In the genomic region with DNA sequence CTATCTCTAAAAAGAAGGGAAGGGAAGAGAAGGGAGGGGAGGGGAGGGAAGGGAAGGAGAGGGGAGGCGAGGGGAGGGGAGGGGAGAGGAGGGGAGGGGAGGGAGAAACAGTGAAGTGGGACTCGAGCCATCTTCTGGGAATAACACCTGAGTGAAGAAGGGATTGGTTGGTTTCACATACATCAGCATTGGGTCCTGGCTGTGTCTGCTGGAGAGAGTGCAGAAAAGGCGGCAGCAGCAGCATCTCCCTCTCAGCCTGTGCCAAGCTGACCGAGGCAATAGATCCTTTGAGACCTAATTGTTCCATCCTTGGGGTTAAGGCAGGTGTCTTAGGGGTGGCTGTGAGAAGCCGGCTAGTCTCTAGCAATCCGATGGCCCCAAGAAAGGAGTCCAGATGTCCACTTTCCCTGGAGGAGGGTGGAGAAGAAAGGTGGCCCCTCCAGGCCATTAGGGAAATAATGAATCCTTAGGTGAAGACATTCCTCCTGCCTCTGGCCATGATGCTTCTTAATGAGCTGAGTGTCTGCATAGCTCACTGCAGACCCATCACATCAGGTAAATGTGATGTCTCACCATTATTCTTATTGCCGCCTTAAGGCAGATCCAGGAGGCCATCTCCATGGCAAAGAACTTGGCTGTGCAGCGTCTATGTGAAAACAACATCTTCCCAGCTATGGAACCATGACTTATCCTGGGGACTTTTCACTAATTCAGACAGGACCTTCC, we compare ENCODE assay signal across 19 cellular contexts.
DNase-seq lines count a peak whose midpoint lies in the region; ATAC-seq and TF ChIP-seq lines count a peak whose summit lies in the region.
"Had no signal": no experiment of that assay in that cellular context is flagged by ENCODE, and none has a peak within 500 bp of the region (broad histone marks: within the 10 kb centered on the region; RNA-seq: fewer than 3 reads in every experiment).

No MANE protein-coding gene starts in this region.

- H3K4me1 Mint-ChIP-seq in GM23338 = peaks cover 9% of the 10 kb centered on the region; the same call in 1 of the 3 replicates

- no peak overlapping the region for H3K9ac ChIP-seq in fibroblast of lung (ENCODE audit: insufficient read depth, low read length)

- DNase-seq in right atrium auricular region (ENCODE audit: low spot score) (no peak), left cardiac atrium (no peak), fibroblast of lung (ENCODE audit: low read depth in 2 of 2) (no peak), osteoblast (ENCODE audit: insufficient read length, low spot score, missing footprints) (no peak), uterus (no peak), GM23338 (ENCODE audit: low spot score) (no peak)
- DNase-seq: activated CD4-positive, alpha-beta memory T cell treated with anti-CD3 and anti-CD28 coated beads for 36 hours; activated CD8-positive, alpha-beta memory T cell treated with anti-CD3 and anti-CD28 coated beads, Interleukin-2, amount 50 U/mL, for 4 hours; CD8-positive, alpha-beta memory T cell; NCI-H1417; NCI-H82 had no signal

- H2AFZ ChIP-seq in fibroblast of lung (ENCODE audit: low read length) (no peak overlapping the region), osteoblast (ENCODE audit: low read length) (no peak overlapping the region), GM23338 (no peak overlapping the region)

- H3K27ac ChIP-seq in right atrium auricular region (peak overlapping the region; percentile 77 to 89), fibroblast of lung (ENCODE audit: insufficient read depth, low read length) (peak overlapping the region; percentile 19), osteoblast (ENCODE audit: low read depth, low read length) (peak overlapping the region; percentile 100), uterus (peak overlapping the region; percentile 97 to 98), GM23338 (ENCODE audit: low read depth) (no peak overlapping the region)
- H3K27ac ChIP-seq: cardiac muscle cell had no signal

- H3K4me1 ChIP-seq in right atrium auricular region (peaks cover 0 to 36% of the 10 kb centered on the region in 2 donors), fibroblast of lung (ENCODE audit: control insufficient read depth, extremely low read depth, insufficient read depth, low read length) (peaks cover 26% of the 10 kb centered on the region), osteoblast (ENCODE audit: insufficient read depth, low read length) (peaks cover 52% of the 10 kb centered on the region), uterus (peaks cover 0 to 12% of the 10 kb centered on the region in 2 donors), GM23338 (ENCODE audit: insufficient read depth) (no peaks in the 10 kb centered on the region)

- no peak for TF ChIP-seq POLR2A in uterus (IDR thresholded peaks at IDR 0.05)

- H3K27ac Mint-ChIP-seq in GM23338 = no peak overlapping the region
- H3K27ac Mint-ChIP-seq: activated CD4-positive, alpha-beta memory T cell treated with anti-CD3 and anti-CD28 coated beads for 36 hours; activated naive CD4-positive, alpha-beta T cell treated with anti-CD3 and anti-CD28 coated beads, Interleukin-2, amount 50 U/mL, for 72 hours; CD8-positive, alpha-beta memory T cell; stimulated activated naive CD8-positive, alpha-beta T cell treated with anti-CD3 and anti-CD28 coated beads, Interleukin-15, Interleukin-2, amounts not matched to agents 100 ng/mL and 50 ng/mL, for 24 hours had no signal

- TF ChIP-seq CTCF in right atrium auricular region (IDR thresholded peaks at IDR 0.05) (no peak), fibroblast of lung (conservative IDR thresholded peaks at IDR 0.05 in 1 of 2, IDR thresholded peaks at IDR 0.05 in 1 of 2; ENCODE audit: low read depth in 1 of 2, low read length in 2 of 2) (no peak), osteoblast (IDR thresholded peaks at IDR 0.05; ENCODE audit: extremely low read depth, low read depth, low read length) (no peak), uterus (IDR thresholded peaks at IDR 0.05) (no peak), GM23338 (conservative IDR thresholded peaks at IDR 0.05; ENCODE audit: low read depth in 2 of 2) (no peak)

- H3K9me2 ChIP-seq in GM23338 (ENCODE audit: insufficient read depth) = no peaks in the 10 kb centered on the region

- H3K36me3 ChIP-seq in right atrium auricular region = no peaks in the 10 kb centered on the region
- H3K36me3 ChIP-seq in fibroblast of lung (ENCODE audit: control insufficient read depth, insufficient read depth, low read length) = no peaks in the 10 kb centered on the region
- H3K36me3 ChIP-seq in osteoblast (ENCODE audit: insufficient read depth, low read length) = no peaks in the 10 kb centered on the region
- no peaks in the 10 kb centered on the region for H3K36me3 ChIP-seq in uterus
- H3K36me3 ChIP-seq in GM23338 (ENCODE audit: insufficient read depth) = no peaks in the 10 kb centered on the region
- H3K36me3 ChIP-seq: cardiac muscle cell had no signal

- intact Hi-C loops in left cardiac atrium (cut with DNase I) = no loop called here
- intact Hi-C loops in uterus (cut with DNase I; ENCODE audit: low total_unique reads) = no loop called here

- H3K9me3 ChIP-seq in right atrium auricular region (no peaks in the 10 kb centered on the region), fibroblast of lung (ENCODE audit: control insufficient read depth, insufficient read depth, low read depth, low read length) (no peaks in the 10 kb centered on the region), osteoblast (ENCODE audit: low read depth, low read length) (no peaks in the 10 kb centered on the region), uterus (no peaks in the 10 kb centered on the region)
- H3K9me3 ChIP-seq: A549 had no signal

- H3K4me2 ChIP-seq in fibroblast of lung (ENCODE audit: extremely low read depth, insufficient read depth, low read length) = no peak overlapping the region
- no peak overlapping the region for H3K4me2 ChIP-seq in osteoblast (ENCODE audit: insufficient read depth, low read length)
- H3K4me2 ChIP-seq in GM23338 = no peak overlapping the region
- H3K4me2 ChIP-seq: A549 had no signal

- H3K27me3 ChIP-seq in right atrium auricular region (no peaks in the 10 kb centered on the region), fibroblast of lung (ENCODE audit: control insufficient read depth, insufficient read depth, low read length) (no peaks in the 10 kb centered on the region), osteoblast (ENCODE audit: insufficient read depth, low read length) (no peaks in the 10 kb centered on the region), uterus (no peaks in the 10 kb centered on the region), GM23338 (ENCODE audit: insufficient read depth) (no peaks in the 10 kb centered on the region)
- H3K27me3 ChIP-seq: cardiac muscle cell had no signal

- peaks cover 6% of the 10 kb centered on the region for H3K27me3 Mint-ChIP-seq in GM23338 (ENCODE audit: insufficient read depth, low read depth, poor library complexity)
- H3K27me3 Mint-ChIP-seq: activated CD4-positive, alpha-beta memory T cell treated with anti-CD3 and anti-CD28 coated beads for 36 hours; CD8-positive, alpha-beta memory T cell; stimulated activated naive CD8-positive, alpha-beta T cell treated with anti-CD3 and anti-CD28 coated beads, Interleukin-15, Interleukin-2, amounts not matched to agents 100 ng/mL and 50 ng/mL, for 24 hours had no signal

- no peak for ATAC-seq in left cardiac atrium
- ATAC-seq in GM19397 (IDR thresholded peaks at IDR 0.05; ENCODE audit: unreplicated experiment) = no peak
- ATAC-seq in HG03095 (IDR thresholded peaks at IDR 0.05; ENCODE audit: unreplicated experiment) = no peak
- ATAC-seq in GM23338 = no peak
- ATAC-seq: A549; activated CD4-positive, CD25-positive, alpha-beta regulatory T cell treated with anti-CD3 and anti-CD28 coated beads, Interleukin-2, amount 50 U/mL, for 24 hours; activated naive CD4-positive, alpha-beta T cell treated with anti-CD3 and anti-CD28 coated beads, Interleukin-2, amount 50 U/mL, for 72 hours had no signal

- no peaks in the 10 kb centered on the region for H4K20me1 ChIP-seq in fibroblast of lung (ENCODE audit: control insufficient read depth, extremely low read depth, insufficient read depth, low read length)
- no peaks in the 10 kb centered on the region for H4K20me1 ChIP-seq in osteoblast (ENCODE audit: insufficient read depth, low read length)
- no peaks in the 10 kb centered on the region for H4K20me1 ChIP-seq in GM23338 (replicated peaks; ENCODE audit: insufficient read depth)

- H3K4me3 Mint-ChIP-seq in GM23338 = no peak overlapping the region
- H3K4me3 Mint-ChIP-seq: activated CD4-positive, alpha-beta memory T cell treated with anti-CD3 and anti-CD28 coated beads for 36 hours; CD8-positive, alpha-beta memory T cell; neural crest cell; stimulated activated naive CD8-positive, alpha-beta T cell treated with anti-CD3 and anti-CD28 coated beads, Interleukin-15, Interleukin-2, amounts not matched to agents 100 ng/mL and 50 ng/mL, for 24 hours had no signal

- H3K4me3 ChIP-seq in right atrium auricular region (no peak overlapping the region), fibroblast of lung (replicated peaks in 1 of 4; ENCODE audit: control extremely low read depth in 1 of 4, insufficient read depth in 1 of 4, low read depth in 3 of 4, low read length in 4 of 4) (no peak overlapping the region), osteoblast (ENCODE audit: insufficient read depth, low read length) (no peak overlapping the region), uterus (no peak overlapping the region), GM23338 (no peak overlapping the region)
- H3K4me3 ChIP-seq: A549, cardiac muscle cell had no signal

- no peaks in the 10 kb centered on the region for H3K79me2 ChIP-seq in fibroblast of lung (ENCODE audit: control insufficient read depth, insufficient read depth, low read length)
- H3K79me2 ChIP-seq in osteoblast (ENCODE audit: insufficient read depth, low read length) = no peaks in the 10 kb centered on the region
- H3K79me2 ChIP-seq in GM23338 (replicated peaks; ENCODE audit: insufficient read depth) = no peaks in the 10 kb centered on the region

- H3K36me3 Mint-ChIP-seq in GM23338 (ENCODE audit: low read depth) = no peaks in the 10 kb centered on the region
- H3K36me3 Mint-ChIP-seq: activated CD4-positive, alpha-beta memory T cell treated with anti-CD3 and anti-CD28 coated beads for 36 hours; activated naive CD4-positive, alpha-beta T cell treated with anti-CD3 and anti-CD28 coated beads, Interleukin-2, amount 50 U/mL, for 72 hours; CD8-positive, alpha-beta memory T cell had no signal

- H3F3A ChIP-seq in GM23338 (replicated peaks; ENCODE audit: low read depth) = no peaks in the 10 kb centered on the region

- H3K9me3 Mint-ChIP-seq in GM23338 = no peaks in the 10 kb centered on the region
- H3K9me3 Mint-ChIP-seq: activated CD4-positive, alpha-beta memory T cell treated with anti-CD3 and anti-CD28 coated beads for 36 hours; activated naive CD4-positive, alpha-beta T cell treated with anti-CD3 and anti-CD28 coated beads, Interleukin-2, amount 50 U/mL, for 72 hours; CD8-positive, alpha-beta memory T cell; stimulated activated naive CD8-positive, alpha-beta T cell treated with anti-CD3 and anti-CD28 coated beads, Interleukin-15, Interleukin-2, amounts not matched to agents 100 ng/mL and 50 ng/mL, for 24 hours had no signal
